ENCODE assay signal across 8 cellular contexts in the genomic region with DNA sequence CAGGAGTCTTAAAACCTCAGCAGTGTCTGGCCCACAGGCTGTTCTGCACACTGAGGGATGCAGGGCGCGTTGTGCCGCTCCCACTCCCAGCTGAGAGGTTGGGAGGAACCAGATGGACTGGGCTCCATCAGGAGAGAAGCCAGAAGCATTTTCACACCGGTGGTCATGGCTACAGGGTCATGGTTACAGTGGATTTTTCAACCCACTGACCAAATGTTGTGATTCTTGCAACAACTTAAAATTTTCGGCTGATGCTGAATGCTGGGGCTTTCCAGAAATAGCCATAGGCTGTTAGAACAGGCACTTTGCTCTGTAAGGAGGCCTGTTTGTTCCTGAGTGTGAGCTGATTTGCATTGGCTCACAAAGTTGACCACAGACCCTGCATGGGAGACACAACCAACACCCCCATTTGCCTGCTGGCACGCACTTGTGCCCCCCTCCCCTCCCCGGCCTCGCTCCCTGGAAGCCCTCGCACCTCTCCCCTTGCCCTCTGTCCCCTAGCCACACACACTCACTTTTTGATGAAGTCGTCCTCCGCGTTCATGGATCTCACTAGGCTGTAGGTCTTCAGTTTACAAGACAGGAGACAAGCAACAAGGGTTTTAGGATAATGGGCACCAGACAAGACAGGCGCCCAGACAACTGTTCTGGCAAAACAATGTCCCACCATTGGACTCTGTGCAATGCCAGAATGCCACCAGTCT. TPM values are rescaled to one million over a fixed set of nuclear protein-coding genes. Genes with fewer than 3 reads are reported as not detected.
A peak's percentile ranks its signal among the peaks of the same experiment; 100 is the strongest.
DNase-seq lines count a peak whose midpoint lies in the region; ATAC-seq and TF ChIP-seq lines count a peak whose summit lies in the region.

No MANE protein-coding gene starts in this region.

- 46 to 58% (median 53%) methylated on average over 13 of the region's 13 CpGs for WGBS in spleen, 5 donors

- H3K9ac ChIP-seq in colonic mucosa (ENCODE audit: low read depth in 2 of 2, low read length in 2 of 2) = peak overlapping the region; percentile 36 to 38

- no peaks in the 10 kb centered on the region for H3K9me3 ChIP-seq in KOPT-K1 (ENCODE audit: insufficient read depth, low read length, poor library complexity, severe bottlenecking)
- H3K9me3 ChIP-seq in colonic mucosa = no peaks in the 10 kb centered on the region
- H3K9me3 ChIP-seq in spleen = no peaks in the 10 kb centered on the region

- no peak for TF ChIP-seq CTCF in colonic mucosa (IDR thresholded peaks at IDR 0.05)
- TF ChIP-seq CTCF in spleen (IDR thresholded peaks at IDR 0.05 in 8 of 11, conservative IDR thresholded peaks at IDR 0.05 in 3 of 11) = no peak

- no peaks in the 10 kb centered on the region for H3K36me3 ChIP-seq in KOPT-K1 (ENCODE audit: insufficient read depth, low read length)
- no peaks in the 10 kb centered on the region for H3K36me3 ChIP-seq in colonic mucosa
- H3K36me3 ChIP-seq in spleen = no peaks in the 10 kb centered on the region

- H3K4me1 ChIP-seq in colonic mucosa = peaks cover 28% of the 10 kb centered on the region
- H3K4me1 ChIP-seq in spleen = peaks cover 36 to 95% (median 93%) of the 10 kb centered on the region in 6 donors

- H3K27ac ChIP-seq in KOPT-K1 (ENCODE audit: low read depth, low read length, poor library complexity, severe bottlenecking) (peak overlapping the region; percentile 52), colonic mucosa (peak overlapping the region; percentile 35), spleen (peak overlapping the region; percentile 31 to 92 (median 76))

- no peak overlapping the region for H3K4me3 ChIP-seq in colonic mucosa
- peak overlapping the region in 2 of 8 donors; percentile 66 to 83 for H3K4me3 ChIP-seq in spleen

- H3K27me3 ChIP-seq in colonic mucosa = no peaks in the 10 kb centered on the region
- no peaks in the 10 kb centered on the region for H3K27me3 ChIP-seq in spleen (replicated peaks in 1 of 7)

- peak; percentile 36 for DNase-seq in NK-92 treated with Interleukin-12 subunit alpha and Interleukin-12 subunit beta, amount 100 ng/mL, for 24 hours (lab: John Stamatoyannopoulos, UW)
- no peak for DNase-seq in NK-92 (lab: John Stamatoyannopoulos, UW; ENCODE audit: unreplicated experiment)
- DNase-seq in colonic mucosa = no peak
- peak; percentile 80 for DNase-seq in spleen
- DNase-seq in NCI-H1417 (lab: John Stamatoyannopoulos, UW) = no peak
- DNase-seq in NCI-H1092 (lab: John Stamatoyannopoulos, UW) = no peak

- TF ChIP-seq POLR2A in spleen (IDR thresholded peaks at IDR 0.05) = no peak

- no peak for ATAC-seq in GM19455 (IDR thresholded peaks at IDR 0.05; ENCODE audit: unreplicated experiment)

- intact Hi-C loops in colonic mucosa (cut with DNase I) (no loop called here), spleen (cut with DNase I; ENCODE audit: low total_unique reads) (no loop called here)

RNA-seq across cellular contexts. Expression of a gene that starts 3.4 kb away (rescaled TPM):
- total RNA-seq in colonic mucosa (10 to 100 TPM; 17.3 to 45.7 TPM), spleen (10 to 100 TPM; 27.3 to 55.7 (median 47.6) TPM)
- 10 to 100 TPM; 12.3 to 16.1 (median 15.4) TPM for polyA plus RNA-seq in spleen

Comparison
In these comparisons a context has a peak if more than half of its experiments do, and no peak if none do; other contexts are left out.
1. DNase-seq: peak in NK-92 treated with Interleukin-12 subunit alpha and Interleukin-12 subunit beta, amount 100 ng/mL, for 24 hours (single experiment) and spleen (single experiment); none in NK-92 (single experiment), colonic mucosa (single experiment), NCI-H1417 (0 of 3) and NCI-H1092 (single experiment).
2. Peak in every context shown above with its lines, with median percentiles within 50 percentile points of each other: H3K27ac ChIP-seq.